13 cellular contexts compared by ENCODE assay signal in the genomic region with DNA sequence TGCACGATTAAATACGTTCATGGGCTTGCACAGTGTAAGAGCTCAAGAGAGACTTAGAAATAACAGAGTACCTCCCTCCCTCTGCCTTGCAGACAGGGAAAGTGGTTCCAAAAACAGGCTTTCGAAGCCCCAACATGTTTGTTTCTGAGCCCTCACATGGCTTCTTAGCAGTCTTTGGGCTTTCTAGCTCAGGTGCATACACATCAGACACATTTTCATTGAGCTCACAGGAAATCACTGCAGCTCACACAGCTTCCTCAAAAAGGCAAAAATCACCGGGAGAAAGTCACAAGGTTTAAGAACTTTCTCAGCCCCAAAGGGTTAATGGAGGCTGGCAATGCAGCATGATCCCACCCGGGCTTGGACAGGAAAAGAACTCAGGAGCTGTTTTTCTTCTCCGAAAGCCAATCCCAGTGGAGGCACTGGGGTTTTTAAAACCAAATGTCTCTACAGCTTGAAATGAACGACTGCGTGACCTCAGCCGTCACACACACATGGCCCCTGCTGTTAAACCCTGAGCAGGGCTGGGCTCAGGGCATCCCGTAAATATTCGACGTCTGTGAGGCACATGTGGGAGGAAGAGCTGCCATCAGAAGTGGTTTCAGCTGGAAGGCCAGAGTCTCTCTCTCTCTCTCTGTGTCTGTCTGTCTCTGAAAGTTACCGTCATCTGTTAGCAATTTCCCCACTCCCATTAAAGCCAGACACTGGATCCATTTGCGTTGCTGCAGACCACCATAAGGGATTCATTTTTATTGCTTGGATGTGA.
DNase-seq lines count a peak whose midpoint lies in the region; ATAC-seq, FAIRE-seq and TF ChIP-seq lines count a peak whose summit lies in the region.
"Had no signal": no experiment of that assay in that cellular context is flagged by ENCODE, and none has a peak within 500 bp of the region (broad histone marks: within the 10 kb centered on the region; RNA-seq: fewer than 3 reads in every experiment).

No MANE protein-coding gene starts in this region.

- in situ Hi-C loops in astrocyte of the spinal cord (cut with HindIII; ENCODE audit: low sequenced_read_pairs) (no loop called here), ACHN (cut with HindIII; ENCODE audit: low pct_ligation_motif_present, low pct_unique_long_range_greater_than_20kb, low sequenced_read_pairs) (no loop called here)

- H3K27me3 ChIP-seq in heart right ventricle (peaks cover 0 to 4% (median under 1%) of the 10 kb centered on the region in 7 donors), right atrium auricular region (no peaks in the 10 kb centered on the region)
- H3K27me3 ChIP-seq: tibial nerve had no signal

- TF ChIP-seq CTCF in heart right ventricle (IDR thresholded peaks at IDR 0.05) = no peak
- no peak for TF ChIP-seq CTCF in right atrium auricular region (IDR thresholded peaks at IDR 0.05)
- TF ChIP-seq CTCF in astrocyte of the spinal cord (IDR thresholded peaks at IDR 0.05; ENCODE audit: low read depth, low read length) = no peak
- TF ChIP-seq CTCF in kidney (IDR thresholded peaks at IDR 0.05; ENCODE audit: borderline replicate concordance, extremely low read depth, insufficient read depth) = no peak

- ATAC-seq in heart right ventricle = peak in 5 of 8 donors; percentile 23 to 49 (median 41)
- ATAC-seq in HG03095 (IDR thresholded peaks at IDR 0.05; ENCODE audit: unreplicated experiment) = no peak
- no peak for ATAC-seq in GM21529 (IDR thresholded peaks at IDR 0.05; ENCODE audit: unreplicated experiment)

- H3K4me3 ChIP-seq in heart right ventricle (no peak overlapping the region), right atrium auricular region (no peak overlapping the region), astrocyte of the spinal cord (ENCODE audit: low read depth, low read length) (no peak overlapping the region), kidney (ENCODE audit: low read length in 2 of 2) (no peak overlapping the region)
- H3K4me3 ChIP-seq: spleen, tibial nerve had no signal

- no peak for FAIRE-seq in kidney (lab: Jason Lieb, UNC)

- DNase-seq in heart right ventricle = no peak
- no peak for DNase-seq in right atrium auricular region (ENCODE audit: low spot score)
- DNase-seq in astrocyte of the spinal cord (ENCODE audit: low read depth, low spot score) = peak; percentile 72
- DNase-seq in kidney = peak; percentile 29
- DNase-seq in ACHN = no peak
- no peak for DNase-seq in DMS 273 treated with DMSO at 0.1 percent for 48 hours (lab: John Stamatoyannopoulos, UW)
- DNase-seq: activated naive CD8-positive, alpha-beta T cell treated with anti-CD3 and anti-CD28 coated beads, Interleukin-2, amount 10 ng/mL, durations not matched to agents 7 days and 5 days; effector memory CD4-positive, alpha-beta T cell; T1000 had no signal

- no peak overlapping the region for H3K9ac ChIP-seq in kidney (ENCODE audit: low read length in 2 of 2)

- H3K36me3 ChIP-seq in heart right ventricle (no peaks in the 10 kb centered on the region), right atrium auricular region (no peaks in the 10 kb centered on the region), kidney (ENCODE audit: control insufficient read depth in 1 of 2, insufficient read depth in 2 of 2, low read length in 2 of 2) (no peaks in the 10 kb centered on the region)
- H3K36me3 ChIP-seq: spleen, tibial nerve had no signal

- H3K27ac ChIP-seq in heart right ventricle (peak overlapping the region in 1 of 10 donors; percentile 22), right atrium auricular region (no peak overlapping the region), kidney (ENCODE audit: low read depth in 2 of 2, low read length in 2 of 2) (no peak overlapping the region)
- H3K27ac ChIP-seq: spleen had no signal

- H3K4me1 ChIP-seq in heart right ventricle = peaks cover 0 to 35% (median 22%) of the 10 kb centered on the region in 9 donors
- H3K4me1 ChIP-seq in right atrium auricular region = peaks cover 0 to 10% of the 10 kb centered on the region in 2 donors
- H3K4me1 ChIP-seq in kidney (ENCODE audit: control insufficient read depth in 1 of 2, insufficient read depth in 1 of 2, low read depth in 1 of 2, low read length in 2 of 2) = peaks cover 0 to 11% of the 10 kb centered on the region in 2 donors

- 36 to 38% methylated on average over 14 of the region's 14 CpGs for WGBS in heart right ventricle, 2 donors

- H3K9me3 ChIP-seq in heart right ventricle = no peaks in the 10 kb centered on the region
- H3K9me3 ChIP-seq in right atrium auricular region = no peaks in the 10 kb centered on the region
- H3K9me3 ChIP-seq in kidney (ENCODE audit: control insufficient read depth in 1 of 2, low read length in 2 of 2) = no peaks in the 10 kb centered on the region
- H3K9me3 ChIP-seq: spleen, tibial nerve had no signal

- intact Hi-C loops in heart right ventricle (cut with DNase I) = loop anchor here in 1 of 10 donors (5.0 kb wide), 1 partner anchor 52 kb away; no protein-coding TSS in a partner anchor
- intact Hi-C loops in kidney (cut with DNase I) = no loop called here

Comparison
In these comparisons a context has a peak if more than half of its experiments do, and no peak if none do; other contexts are left out.
1. ATAC-seq: peak in heart right ventricle (5 of 8); none in HG03095 (single experiment) and GM21529 (single experiment).
2. DNase-seq: peak in astrocyte of the spinal cord (single experiment) and kidney (single experiment); none in heart right ventricle (0 of 2), right atrium auricular region (single experiment), ACHN (single experiment) and DMS 273 treated with DMSO at 0.1 percent for 48 hours (single experiment).